Comparison of ENCODE assay signal across 9 cellular contexts in the genomic region with DNA sequence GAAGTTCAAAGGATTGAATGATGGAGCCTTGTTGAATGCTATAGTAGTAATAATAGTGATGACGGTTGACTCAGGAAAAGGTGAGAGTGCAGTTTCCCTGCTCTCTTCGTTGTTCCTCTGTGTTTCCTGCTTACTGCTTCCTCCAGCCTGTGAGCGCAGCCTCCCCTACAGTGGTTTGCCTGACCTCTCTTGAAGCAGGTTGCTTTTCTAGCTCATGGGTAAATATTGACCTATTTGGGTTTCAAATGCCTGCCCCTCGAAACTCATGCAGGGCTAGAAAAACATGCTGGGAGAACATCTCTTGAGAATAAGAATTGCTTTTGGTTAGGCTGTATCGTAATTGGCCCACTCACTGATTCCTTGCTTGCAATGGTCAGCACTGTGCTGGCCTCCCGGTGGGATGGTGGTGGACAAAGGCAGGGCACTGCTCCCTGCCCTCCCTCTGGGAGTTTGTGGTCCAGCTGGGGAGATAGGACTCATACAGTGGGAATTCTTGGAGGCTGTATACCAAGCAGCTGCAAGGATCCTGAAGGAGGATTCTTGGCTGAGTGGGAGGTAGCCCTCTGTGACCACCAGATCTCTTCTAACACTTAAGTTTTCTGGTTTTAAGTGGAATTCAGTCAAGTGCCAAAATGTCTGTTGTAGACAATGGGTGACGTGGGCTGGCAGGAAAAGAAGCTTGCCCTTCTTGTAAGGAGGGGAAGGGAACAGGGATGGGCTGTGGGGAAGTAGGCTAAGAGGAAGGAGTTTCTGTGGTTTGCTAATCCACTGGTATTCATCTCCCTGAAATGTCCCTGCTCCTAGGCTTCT. TPM values are rescaled to one million over a fixed set of nuclear protein-coding genes. Genes with fewer than 3 reads are reported as not detected.
A peak's percentile ranks its signal among the peaks of the same experiment; 100 is the strongest.
DNase-seq lines count a peak whose midpoint lies in the region; ATAC-seq and TF ChIP-seq lines count a peak whose summit lies in the region.
"Had no signal": no experiment of that assay in that cellular context is flagged by ENCODE, and none has a peak within 500 bp of the region (broad histone marks: within the 10 kb centered on the region; RNA-seq: fewer than 3 reads in every experiment).

No MANE protein-coding gene starts in this region.

- DNase-seq in activated naive CD8-positive, alpha-beta T cell treated with anti-CD3 and anti-CD28 coated beads, Interleukin-2, amount 10 ng/mL, durations not matched to agents 7 days and 5 days, result no peak
- no peak for DNase-seq in activated naive CD8-positive, alpha-beta T cell treated with anti-CD3 and anti-CD28 coated beads for 36 hours
- peak in 2 of 3 donors; percentile 62 to 69 for DNase-seq in right lobe of liver
- DNase-seq in upper lobe of left lung, result peak in 1 of 2 donors; percentile 79
- no peak for DNase-seq in HuH-7.5 (ENCODE audit: low spot score)
- DNase-seq in inferior parietal cortex (ENCODE audit: extremely low spot score), result no peak
- DNase-seq: Calu3 had no signal

- peak overlapping the region; percentile 56 for H3K27ac Mint-ChIP-seq in activated naive CD8-positive, alpha-beta T cell treated with anti-CD3 and anti-CD28 coated beads, Interleukin-2, amount 10 ng/mL, durations not matched to agents 7 days and 5 days
- H3K27ac Mint-ChIP-seq in activated naive CD8-positive, alpha-beta T cell treated with anti-CD3 and anti-CD28 coated beads for 36 hours, result no peak overlapping the region
- peak overlapping the region in 4 of 5 experiments; percentile 11 to 93 (median 42) for H3K27ac Mint-ChIP-seq in brain

- peak in 2 of 4 donors; percentile 51 to 55 for TF ChIP-seq EP300 in upper lobe of left lung (IDR thresholded peaks at IDR 0.05)

- no peak for ATAC-seq in activated naive CD8-positive, alpha-beta T cell treated with anti-CD3 and anti-CD28 coated beads, Interleukin-2, amount 10 ng/mL, durations not matched to agents 7 days and 5 days (ENCODE audit: low read depth)
- ATAC-seq in right lobe of liver (peak; percentile 37 to 61 (median 54)), upper lobe of left lung (ENCODE audit: low FRiP score in 2 of 2) (peak; percentile 51 to 80), GM19467 (IDR thresholded peaks at IDR 0.05; ENCODE audit: unreplicated experiment) (no peak)

- TF ChIP-seq CTCF in brain (conservative IDR thresholded peaks at IDR 0.05), result no peak
- no peak for TF ChIP-seq CTCF in right lobe of liver (IDR thresholded peaks at IDR 0.05)
- TF ChIP-seq CTCF in upper lobe of left lung (IDR thresholded peaks at IDR 0.05), result no peak

- H3K4me3 Mint-ChIP-seq in activated naive CD8-positive, alpha-beta T cell treated with anti-CD3 and anti-CD28 coated beads, Interleukin-2, amount 10 ng/mL, durations not matched to agents 7 days and 5 days, result no peak overlapping the region
- H3K4me3 Mint-ChIP-seq in activated naive CD8-positive, alpha-beta T cell treated with anti-CD3 and anti-CD28 coated beads for 36 hours, result no peak overlapping the region
- H3K4me3 Mint-ChIP-seq in brain, result peak overlapping the region in 2 of 5 experiments; percentile 13 to 73

- H3K4me3 ChIP-seq in right lobe of liver (no peak overlapping the region), upper lobe of left lung (peak overlapping the region in 1 of 4 donors; percentile 11)

- H3K36me3 ChIP-seq in right lobe of liver (no peaks in the 10 kb centered on the region), upper lobe of left lung (peaks cover 0 to 7% (median 0%) of the 10 kb centered on the region in 4 donors)

- H3K27ac ChIP-seq in right lobe of liver, result peak overlapping the region; percentile 53 to 68 (median 65)
- H3K27ac ChIP-seq in upper lobe of left lung, result peak overlapping the region; percentile 89 to 97 (median 96)

- no peaks in the 10 kb centered on the region for H3K27me3 ChIP-seq in right lobe of liver
- no peaks in the 10 kb centered on the region for H3K27me3 ChIP-seq in upper lobe of left lung

- WGBS in right lobe of liver (ENCODE audit: insufficient coverage, low coverage, low lambda C conversion rate, missing lambda C conversion rate), result 4% methylated on average over 6 of the region's 7 CpGs
- 22 to 38% methylated on average over 7 of the region's 7 CpGs for WGBS in upper lobe of left lung, 2 donors

- no peaks in the 10 kb centered on the region for H3K27me3 Mint-ChIP-seq in activated naive CD8-positive, alpha-beta T cell treated with anti-CD3 and anti-CD28 coated beads, Interleukin-2, amount 10 ng/mL, durations not matched to agents 7 days and 5 days
- H3K27me3 Mint-ChIP-seq in activated naive CD8-positive, alpha-beta T cell treated with anti-CD3 and anti-CD28 coated beads for 36 hours, result no peaks in the 10 kb centered on the region
- H3K27me3 Mint-ChIP-seq in brain, result peaks cover 58% of the 10 kb centered on the region

- intact Hi-C loops in right lobe of liver (cut with DNase I), result no loop called here

- peaks cover 7% of the 10 kb centered on the region for H3K36me3 Mint-ChIP-seq in activated naive CD8-positive, alpha-beta T cell treated with anti-CD3 and anti-CD28 coated beads, Interleukin-2, amount 10 ng/mL, durations not matched to agents 7 days and 5 days
- no peaks in the 10 kb centered on the region for H3K36me3 Mint-ChIP-seq in activated naive CD8-positive, alpha-beta T cell treated with anti-CD3 and anti-CD28 coated beads for 36 hours
- no peaks in the 10 kb centered on the region for H3K36me3 Mint-ChIP-seq in brain

- H3K9me3 Mint-ChIP-seq in activated naive CD8-positive, alpha-beta T cell treated with anti-CD3 and anti-CD28 coated beads, Interleukin-2, amount 10 ng/mL, durations not matched to agents 7 days and 5 days, result no peaks in the 10 kb centered on the region
- H3K9me3 Mint-ChIP-seq in activated naive CD8-positive, alpha-beta T cell treated with anti-CD3 and anti-CD28 coated beads for 36 hours, result no peaks in the 10 kb centered on the region
- H3K9me3 Mint-ChIP-seq in brain, result peaks cover 0 to 2% (median 0%) of the 10 kb centered on the region in 5 experiments

- TF ChIP-seq POLR2A in right lobe of liver (IDR thresholded peaks at IDR 0.05) (no peak), upper lobe of left lung (IDR thresholded peaks at IDR 0.05) (peak in 1 of 4 donors; percentile 39)

- no peaks in the 10 kb centered on the region for H3K9me3 ChIP-seq in right lobe of liver
- H3K9me3 ChIP-seq in upper lobe of left lung, result no peaks in the 10 kb centered on the region

- POLR2A ChIA-PET in activated naive CD8-positive, alpha-beta T cell treated with anti-CD3 and anti-CD28 coated beads, Interleukin-2, amount 10 ng/mL, durations not matched to agents 7 days and 5 days (lab: Charles Lee), result interaction anchor here (0.5 kb wide), 1 partner anchor 13 kb away, joined by 12 read pairs; a partner anchor contains a TSS

- H3K4me1 Mint-ChIP-seq in activated naive CD8-positive, alpha-beta T cell treated with anti-CD3 and anti-CD28 coated beads, Interleukin-2, amount 10 ng/mL, durations not matched to agents 7 days and 5 days, result peaks cover 49% of the 10 kb centered on the region
- H3K4me1 Mint-ChIP-seq in activated naive CD8-positive, alpha-beta T cell treated with anti-CD3 and anti-CD28 coated beads for 36 hours, result peaks cover 32% of the 10 kb centered on the region
- peaks cover 21% of the 10 kb centered on the region for H3K4me1 Mint-ChIP-seq in brain

- H3K4me1 ChIP-seq in right lobe of liver, result peaks cover 2 to 54% (median 20%) of the 10 kb centered on the region in 4 donors
- peaks cover 79 to 84% (median 83%) of the 10 kb centered on the region in 4 donors for H3K4me1 ChIP-seq in upper lobe of left lung

RNA-seq across cellular contexts. Expression of a gene that starts 5.4 kb away (rescaled TPM):
- total RNA-seq in activated naive CD8-positive, alpha-beta T cell treated with anti-CD3 and anti-CD28 coated beads, Interleukin-2, amount 10 ng/mL, durations not matched to agents 7 days and 5 days, result 10 to 100 TPM; 96.4 to 97.4 TPM
- total RNA-seq in activated naive CD8-positive, alpha-beta T cell treated with anti-CD3 and anti-CD28 coated beads for 36 hours, result 100 to 1,000 TPM in 1 of 2 experiments, 10 to 100 TPM in 1; 90.9 to 104 TPM
- 145 TPM for polyA plus RNA-seq in brain (ENCODE audit: insufficient read depth, low read depth, low replicate concordance)
- total RNA-seq in right lobe of liver (100 to 1,000 TPM in 2 of 6 experiments, 10 to 100 TPM in 4; 54.5 to 123 (median 66.6) TPM), upper lobe of left lung (100 to 1,000 TPM in 4 of 6 donors, 10 to 100 TPM in 2; 81.7 to 164 (median 108) TPM)

RNA-seq across cellular contexts. Expression of a gene that starts 6.0 kb away (rescaled TPM):
- 10 to 100 TPM; 66.7 to 70.8 TPM for total RNA-seq in activated naive CD8-positive, alpha-beta T cell treated with anti-CD3 and anti-CD28 coated beads, Interleukin-2, amount 10 ng/mL, durations not matched to agents 7 days and 5 days
- total RNA-seq in activated naive CD8-positive, alpha-beta T cell treated with anti-CD3 and anti-CD28 coated beads for 36 hours, result 10 to 100 TPM; 27.9 to 29.3 TPM
- 37.0 TPM for polyA plus RNA-seq in brain (ENCODE audit: insufficient read depth, low read depth, low replicate concordance)
- total RNA-seq in right lobe of liver, result 10 to 100 TPM; 27.2 to 50.1 (median 34.7) TPM
- total RNA-seq in upper lobe of left lung, result 100 to 1,000 TPM in 1 of 6 donors, 10 to 100 TPM in 5; 20.5 to 105 (median 44.0) TPM

RNA-seq across cellular contexts. Expression of a gene that starts 12.3 kb away (rescaled TPM):
- total RNA-seq in activated naive CD8-positive, alpha-beta T cell treated with anti-CD3 and anti-CD28 coated beads, Interleukin-2, amount 10 ng/mL, durations not matched to agents 7 days and 5 days, result 1 to 10 TPM; 5.3 to 7.0 TPM
- 1 to 10 TPM; 2.4 to 3.4 TPM for total RNA-seq in activated naive CD8-positive, alpha-beta T cell treated with anti-CD3 and anti-CD28 coated beads for 36 hours
- 5.6 TPM for polyA plus RNA-seq in brain (ENCODE audit: insufficient read depth, low read depth, low replicate concordance)
- total RNA-seq in right lobe of liver (10 to 100 TPM; 20.0 to 26.7 (median 21.9) TPM), upper lobe of left lung (10 to 100 TPM; 18.9 to 45.8 (median 32.0) TPM)

RNA-seq across cellular contexts. Expression of a gene that starts 12.8 kb away (rescaled TPM):
- total RNA-seq in activated naive CD8-positive, alpha-beta T cell treated with anti-CD3 and anti-CD28 coated beads, Interleukin-2, amount 10 ng/mL, durations not matched to agents 7 days and 5 days, result 100 to 1,000 TPM; 128 to 135 TPM
- total RNA-seq in activated naive CD8-positive, alpha-beta T cell treated with anti-CD3 and anti-CD28 coated beads for 36 hours, result 10 to 100 TPM; 94.3 to 98.3 TPM
- polyA plus RNA-seq in brain (ENCODE audit: insufficient read depth, low read depth, low replicate concordance), result 14.1 TPM
- total RNA-seq in right lobe of liver (100 to 1,000 TPM in 1 of 6 experiments, 10 to 100 TPM in 5; 59.5 to 107 (median 74.5) TPM), upper lobe of left lung (100 to 1,000 TPM in 4 of 6 donors, 10 to 100 TPM in 2; 62.8 to 289 (median 154) TPM)

RNA-seq across cellular contexts. Expression of a gene that starts 21.7 kb away (rescaled TPM):
- 10 to 100 TPM; 54.7 to 61.2 TPM for total RNA-seq in activated naive CD8-positive, alpha-beta T cell treated with anti-CD3 and anti-CD28 coated beads, Interleukin-2, amount 10 ng/mL, durations not matched to agents 7 days and 5 days
- total RNA-seq in activated naive CD8-positive, alpha-beta T cell treated with anti-CD3 and anti-CD28 coated beads for 36 hours, result 10 to 100 TPM; 23.1 to 25.0 TPM
- polyA plus RNA-seq in brain (ENCODE audit: insufficient read depth, low read depth, low replicate concordance), result 26.4 TPM
- 10 to 100 TPM in 5 of 6 experiments, 1 to 10 TPM in 1; 7.6 to 22.7 (median 14.8) TPM for total RNA-seq in right lobe of liver
- total RNA-seq in upper lobe of left lung, result 10 to 100 TPM; 24.6 to 46.1 (median 34.0) TPM

Comparison
In these comparisons a context has a peak if more than half of its experiments do, and no peak if none do; other contexts are left out.
1. ATAC-seq: peak in right lobe of liver (4 of 4) and upper lobe of left lung (2 of 2); none in activated naive CD8-positive, alpha-beta T cell treated with anti-CD3 and anti-CD28 coated beads, Interleukin-2, amount 10 ng/mL, durations not matched to agents 7 days and 5 days (single experiment) and GM19467 (single experiment).
2. DNase-seq: peak in right lobe of liver (2 of 3); none in activated naive CD8-positive, alpha-beta T cell treated with anti-CD3 and anti-CD28 coated beads, Interleukin-2, amount 10 ng/mL, durations not matched to agents 7 days and 5 days (single experiment), activated naive CD8-positive, alpha-beta T cell treated with anti-CD3 and anti-CD28 coated beads for 36 hours (single experiment), HuH-7.5 (single experiment) and inferior parietal cortex (single experiment).